ENCODE assay signal across 8 cellular contexts in the genomic region with DNA sequence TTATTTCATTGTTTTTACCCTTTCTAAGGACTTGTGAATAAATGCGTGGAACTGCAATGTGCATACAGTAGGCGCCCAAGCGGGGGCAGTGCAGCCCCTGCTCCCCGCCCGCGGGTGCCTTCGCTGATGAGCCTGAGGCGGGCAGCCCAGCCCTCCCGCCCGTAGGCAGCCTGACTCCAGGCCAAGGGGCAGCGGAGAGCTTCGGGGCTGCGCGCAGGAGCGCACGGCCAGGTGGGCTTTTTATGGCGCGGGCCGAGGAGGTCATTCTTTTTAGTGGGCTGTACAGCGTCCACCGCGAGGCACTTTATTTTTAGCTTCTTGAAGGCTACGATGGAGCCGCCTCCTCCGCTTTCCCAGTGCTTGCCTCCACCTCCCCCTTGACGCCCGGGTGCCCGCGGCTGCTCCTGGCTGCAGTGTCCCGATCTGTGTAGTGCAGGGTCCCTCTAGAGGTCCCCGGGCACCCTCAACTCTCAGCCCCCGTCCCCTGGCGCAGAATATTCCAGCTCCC.
DNase-seq lines count a peak whose midpoint lies in the region; ATAC-seq and TF ChIP-seq lines count a peak whose summit lies in the region.

No MANE protein-coding gene starts in this region.

- H3K36me3 Mint-ChIP-seq in activated naive CD8-positive, alpha-beta T cell treated with anti-CD3 and anti-CD28 coated beads for 36 hours = no peaks in the 10 kb centered on the region

- ATAC-seq in left lung (peak; percentile 63), HG03095 (IDR thresholded peaks at IDR 0.05; ENCODE audit: unreplicated experiment) (no peak), GM19351 (IDR thresholded peaks at IDR 0.05; ENCODE audit: unreplicated experiment) (no peak)

- in situ Hi-C loops in GM13977 (cut with MboI; ENCODE audit: low pct_unique_long_range_greater_than_20kb, low sequenced_read_pairs, unreplicated experiment) = loop anchor here (10.0 kb wide), 1 partner anchor 117 kb away; no protein-coding TSS in a partner anchor

- DNase-seq in AG20443 (ENCODE audit: low spot score) = peak; percentile 53
- peak; percentile 57 for DNase-seq in GM13977 (ENCODE audit: low spot score)
- peak; percentile 24 for DNase-seq in activated naive CD8-positive, alpha-beta T cell treated with anti-CD3 and anti-CD28 coated beads for 36 hours
- no peak for DNase-seq in left lung
- DNase-seq in AG08395 (ENCODE audit: low spot score) = no peak
- no peak for DNase-seq in DMS153 (lab: John Stamatoyannopoulos, UW)

- H3K4me1 Mint-ChIP-seq in activated naive CD8-positive, alpha-beta T cell treated with anti-CD3 and anti-CD28 coated beads for 36 hours = peaks cover 8% of the 10 kb centered on the region

- H3K27ac Mint-ChIP-seq in activated naive CD8-positive, alpha-beta T cell treated with anti-CD3 and anti-CD28 coated beads for 36 hours = no peak overlapping the region

- intact Hi-C loops in left lung (cut with DNase I) = loop anchor here in 1 of 2 donors (10.0 kb wide), 1 partner anchor 107 kb away; no protein-coding TSS in a partner anchor

- peaks cover 0 to 66% of the 10 kb centered on the region in 2 donors for H3K27me3 ChIP-seq in left lung

- peaks cover 23% of the 10 kb centered on the region for H3K27me3 Mint-ChIP-seq in activated naive CD8-positive, alpha-beta T cell treated with anti-CD3 and anti-CD28 coated beads for 36 hours

- peak; percentile 26 for TF ChIP-seq CTCF in GM13977 (IDR thresholded peaks at IDR 0.05; ENCODE audit: extremely low read depth, insufficient read depth, missing control alignments)
- TF ChIP-seq CTCF in left lung (IDR thresholded peaks at IDR 0.05) = peak in 1 of 2 donors; percentile 21

- H3K4me3 ChIP-seq in left lung = no peak overlapping the region

- peaks cover 0 to 14% of the 10 kb centered on the region in 2 donors for H3K9me3 ChIP-seq in left lung

- H3K9me3 Mint-ChIP-seq in activated naive CD8-positive, alpha-beta T cell treated with anti-CD3 and anti-CD28 coated beads for 36 hours = peaks cover 4% of the 10 kb centered on the region

- H3K36me3 ChIP-seq in left lung = no peaks in the 10 kb centered on the region

- peak overlapping the region; percentile 40 for H3K4me3 Mint-ChIP-seq in activated naive CD8-positive, alpha-beta T cell treated with anti-CD3 and anti-CD28 coated beads for 36 hours

- H3K27ac ChIP-seq in left lung = no peak overlapping the region

- peaks cover 6 to 18% of the 10 kb centered on the region in 2 donors for H3K4me1 ChIP-seq in left lung

Comparison
In these comparisons a context has a peak if more than half of its experiments do, and no peak if none do; other contexts are left out.
1. DNase-seq: peak in AG20443 (single experiment), GM13977 (single experiment) and activated naive CD8-positive, alpha-beta T cell treated with anti-CD3 and anti-CD28 coated beads for 36 hours (single experiment); none in left lung (0 of 2), AG08395 (single experiment) and DMS153 (single experiment).